8 cellular contexts compared by ENCODE assay signal in genomic region chr7:148697256-148697841, GRCh38. TPM values are rescaled to one million over a fixed set of nuclear protein-coding genes. Genes with fewer than 3 reads are reported as not detected.
DNase-seq lines count a peak whose midpoint lies in the region; ATAC-seq and TF ChIP-seq lines count a peak whose summit lies in the region.

No MANE protein-coding gene starts in this region.

- DNase-seq in Right ventricle myocardium inferior (ENCODE audit: missing footprints) (no peak), cardiac septum (ENCODE audit: low spot score) (no peak), fibroblast of villous mesenchyme (ENCODE audit: low read depth) (peak; percentile 70), pons (ENCODE audit: low spot score) (peak; percentile 20), NCI-H2196 (lab: John Stamatoyannopoulos, UW; ENCODE audit: unreplicated experiment) (no peak)
- DNase-seq in activated T-cell treated with anti-CD3 and anti-CD28 coated beads, Interleukin-2, amount 50 U/mL, for 4 hours = peak; percentile 25
- no peak for DNase-seq in NK-92 treated with Interleukin-12 subunit alpha and Interleukin-12 subunit beta, amount 100 ng/mL, for 24 hours (lab: John Stamatoyannopoulos, UW)

- intact Hi-C loops in Right ventricle myocardium inferior (cut with DNase I) = loop anchor here (10.0 kb wide), 1 partner anchor 267 kb away; no protein-coding TSS in a partner anchor
- intact Hi-C loops in cardiac septum (cut with DNase I) = loop anchor here (5.0 kb wide), 2 partner anchors 330 to 395 kb away; partner anchors contain the start of genes PDIA4 and ZNF786

- H3K36me3 Mint-ChIP-seq in activated T-cell treated with anti-CD3 and anti-CD28 coated beads, Interleukin-2, amount 50 U/mL, for 4 hours (ENCODE audit: insufficient read depth) = peaks cover 3% of the 10 kb centered on the region

- no peak for TF ChIP-seq CTCF in fibroblast of villous mesenchyme (IDR thresholded peaks at IDR 0.05; ENCODE audit: insufficient read depth, low read depth, low read length)

- H3K4me3 Mint-ChIP-seq in activated T-cell treated with anti-CD3 and anti-CD28 coated beads, Interleukin-2, amount 50 U/mL, for 4 hours = peak overlapping the region; percentile 78

- no peaks in the 10 kb centered on the region for H3K9me3 Mint-ChIP-seq in activated T-cell treated with anti-CD3 and anti-CD28 coated beads, Interleukin-2, amount 50 U/mL, for 4 hours

- H3K27me3 Mint-ChIP-seq in activated T-cell treated with anti-CD3 and anti-CD28 coated beads, Interleukin-2, amount 50 U/mL, for 4 hours (ENCODE audit: low read depth) = no peaks in the 10 kb centered on the region

- peak; percentile 38 for ATAC-seq in Right ventricle myocardium inferior
- peak; percentile 47 to 51 for ATAC-seq in activated T-cell treated with anti-CD3 and anti-CD28 coated beads, Interleukin-2, amount 50 U/mL, for 4 hours
- no peak for ATAC-seq in GM21619 (IDR thresholded peaks at IDR 0.05; ENCODE audit: unreplicated experiment)

- H3K4me3 ChIP-seq in fibroblast of villous mesenchyme (ENCODE audit: low read depth, low read length) = peak overlapping the region; percentile 66

- peaks cover 48% of the 10 kb centered on the region for H3K4me1 Mint-ChIP-seq in activated T-cell treated with anti-CD3 and anti-CD28 coated beads, Interleukin-2, amount 50 U/mL, for 4 hours (ENCODE audit: low read depth)

RNA-seq across cellular contexts. Expression of gene CUL1, which starts 1.4 kb away (rescaled TPM):
- total RNA-seq in Right ventricle myocardium inferior (46.4 TPM), cardiac septum (42.3 TPM), fibroblast of villous mesenchyme (41.9 and 61.7 TPM in 2 replicates)
- 10 to 100 TPM; 75.2 to 83.7 (median 75.4) TPM for total RNA-seq in activated T-cell treated with anti-CD3 and anti-CD28 coated beads, Interleukin-2, amount 50 U/mL, for 4 hours

Comparison
In these comparisons a context has a peak if more than half of its experiments do, and no peak if none do; other contexts are left out.
1. DNase-seq: peak in activated T-cell treated with anti-CD3 and anti-CD28 coated beads, Interleukin-2, amount 50 U/mL, for 4 hours (single experiment), fibroblast of villous mesenchyme (single experiment) and pons (single experiment); none in Right ventricle myocardium inferior (single experiment), cardiac septum (single experiment), NK-92 treated with Interleukin-12 subunit alpha and Interleukin-12 subunit beta, amount 100 ng/mL, for 24 hours (single experiment) and NCI-H2196 (single experiment).